In the genomic region with DNA sequence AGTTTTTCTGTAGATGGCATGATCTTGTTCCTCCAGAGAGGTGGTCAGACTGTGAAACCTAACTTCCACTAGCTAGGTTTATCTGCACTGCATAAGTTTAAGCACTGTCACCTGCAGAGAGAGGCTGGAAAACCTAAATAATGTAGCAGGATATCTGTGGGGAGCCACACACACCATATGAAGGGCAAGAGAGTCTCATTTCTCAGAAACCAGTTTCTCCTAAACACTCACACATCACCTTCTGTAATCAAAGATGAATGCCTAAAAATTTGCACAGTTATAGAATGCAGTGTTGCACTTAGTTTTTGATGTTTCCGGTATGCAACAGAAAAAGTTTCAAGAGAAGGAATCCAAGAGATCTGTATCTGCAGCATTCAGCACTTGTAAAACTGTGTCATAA, we compare ENCODE assay signal across 24 cellular contexts.
"Had no signal": no experiment of that assay in that cellular context is flagged by ENCODE, and none has a peak within 500 bp of the region (broad histone marks: within the 10 kb centered on the region; RNA-seq: fewer than 3 reads in every experiment).

No MANE protein-coding gene starts in this region.

- H3K27ac ChIP-seq: adrenal gland, breast epithelium, coronary artery, esophagus squamous epithelium, gastrocnemius medialis, neutrophil, ovary, prostate gland, SJSA1, upper lobe of right lung had no signal

- H3K27me3 ChIP-seq: adrenal gland, breast epithelium, esophagus squamous epithelium, gastrocnemius medialis, neutrophil, ovary, SJSA1, upper lobe of right lung had no signal

- H3K4me3 Mint-ChIP-seq: activated B cell treated with CpG ODN at 0.5 μM for 24 hours; activated naive CD4-positive, alpha-beta T cell treated with anti-CD3 and anti-CD28 coated beads, Interleukin-2, amount 10 ng/mL, durations not matched to agents 7 days and 5 days; activated T-cell treated with anti-CD3 and anti-CD28 coated beads, Interleukin-2, amount 50 U/mL, for 4 hours; endodermal cell; naive thymus-derived CD4-positive, alpha-beta T cell had no signal

- H3K4me1 Mint-ChIP-seq: activated B cell treated with CpG ODN at 0.5 μM for 24 hours; activated naive CD4-positive, alpha-beta T cell treated with anti-CD3 and anti-CD28 coated beads, Interleukin-2, amount 10 ng/mL, durations not matched to agents 7 days and 5 days; endodermal cell had no signal

- H3K27me3 Mint-ChIP-seq: activated B cell treated with CpG ODN at 0.5 μM for 24 hours; activated naive CD4-positive, alpha-beta T cell treated with anti-CD3 and anti-CD28 coated beads, Interleukin-2, amount 10 ng/mL, durations not matched to agents 7 days and 5 days had no signal

- H3K4me3 ChIP-seq: adrenal gland, breast epithelium, coronary artery, esophagus squamous epithelium, gastrocnemius medialis, ovary, prostate gland, SJSA1, upper lobe of right lung had no signal

- H3K27ac Mint-ChIP-seq: activated B cell treated with CpG ODN at 0.5 μM for 24 hours; activated naive CD4-positive, alpha-beta T cell treated with anti-CD3 and anti-CD28 coated beads, Interleukin-2, amount 10 ng/mL, durations not matched to agents 7 days and 5 days; endodermal cell had no signal

- DNase-seq: activated B cell treated with CpG ODN at 0.5 μM for 24 hours; activated CD4-positive, alpha-beta T cell treated with anti-CD3 and anti-CD28 coated beads for 4 hours; activated CD8-positive, alpha-beta memory T cell treated with anti-CD3 and anti-CD28 coated beads for 24 hours; activated CD8-positive, alpha-beta memory T cell treated with anti-CD3 and anti-CD28 coated beads, Interleukin-2, amount 50 U/mL, for 4 hours; activated effector memory CD4-positive, alpha-beta T cell treated with anti-CD3 and anti-CD28 coated beads, Interleukin-2, amount 50 U/mL, for 16 hours; activated naive CD4-positive, alpha-beta T cell treated with anti-CD3 and anti-CD28 coated beads, Interleukin-2, amount 10 ng/mL, durations not matched to agents 7 days and 5 days; activated T-cell treated with anti-CD3 and anti-CD28 coated beads, Interleukin-2, amount 50 U/mL, for 4 hours; adrenal gland; endodermal cell; esophagus squamous epithelium; gastrocnemius medialis; head of caudate nucleus; hypothalamus; naive thymus-derived CD4-positive, alpha-beta T cell; ovary; stimulated activated CD4-positive, alpha-beta T cell treated with anti-CD3 and anti-CD28 coated beads, Interleukin-4, amount 100 ng/mL, for 1 hour; stimulated activated naive CD4-positive, alpha-beta T cell; T1000; upper lobe of right lung had no signal

- H3K36me3 ChIP-seq: adrenal gland, breast epithelium, esophagus squamous epithelium, gastrocnemius medialis, neutrophil, ovary, prostate gland, SJSA1, upper lobe of right lung had no signal

- ATAC-seq: activated T-cell treated with anti-CD3 and anti-CD28 coated beads, Interleukin-2, amount 50 U/mL, for 4 hours; gastrocnemius medialis; naive thymus-derived CD4-positive, alpha-beta T cell; upper lobe of right lung had no signal

- H3K4me1 ChIP-seq: adrenal gland, breast epithelium, esophagus squamous epithelium, gastrocnemius medialis, prostate gland, SJSA1, upper lobe of right lung had no signal

- H3K9me3 ChIP-seq: gastrocnemius medialis, neutrophil, ovary, prostate gland, SJSA1 had no signal

- H3K36me3 Mint-ChIP-seq: activated naive CD4-positive, alpha-beta T cell treated with anti-CD3 and anti-CD28 coated beads, Interleukin-2, amount 10 ng/mL, durations not matched to agents 7 days and 5 days had no signal
